In genomic region chr4:57442834-57443291, GRCh38 we compare ENCODE assay signal across 7 cellular contexts.
DNase-seq lines count a peak whose midpoint lies in the region; ATAC-seq and TF ChIP-seq lines count a peak whose summit lies in the region.

No MANE protein-coding gene starts in this region.

- CTCF ChIA-PET in HEK293T (lab: Yijun Ruan, JAX): interaction anchor here (0.6 kb wide), 1 partner anchor 263 kb away, joined by 3 read pairs; no protein-coding TSS in a partner anchor

- DNase-seq in EL (peak; percentile 37), HEK293T (ENCODE audit: extremely low spot score) (peak; percentile 58), NCI-H774 (lab: John Stamatoyannopoulos, UW) (peak; percentile 41), dedifferentiated amniotic fluid mesenchymal stem cell (ENCODE audit: extremely low spot score) (peak; percentile 19), lung microvascular endothelial cell (ENCODE audit: low read depth in 2 of 2) (peak; percentile 33 to 54)
- DNase-seq in effector CD4-positive, alpha-beta T cell: no peak

- ATAC-seq in GM21528 (IDR thresholded peaks at IDR 0.05; ENCODE audit: low FRiP score, unreplicated experiment): no peak

- POLR2A ChIA-PET in HEK293T (lab: Yijun Ruan, JAX): no interaction called here

TF ChIP-seq in HEK293T, 16 proteins besides CTCF, POLR2A, EP300 and RAD21:
- TF ChIP-seq LEF1 (IDR thresholded peaks at IDR 0.05; ENCODE audit: borderline replicate concordance): no peak
- TF ChIP-seq ARNT (IDR thresholded peaks at IDR 0.05): no peak
- TF ChIP-seq FOXA1 (IDR thresholded peaks at IDR 0.05): no peak
- TF ChIP-seq HDGF (IDR thresholded peaks at IDR 0.05; ENCODE audit: borderline replicate concordance): no peak
- no peak for TF ChIP-seq ZNF384 (IDR thresholded peaks at IDR 0.05)
- TF ChIP-seq SP1 (IDR thresholded peaks at IDR 0.05): no peak
- no peak for TF ChIP-seq SUZ12 (IDR thresholded peaks at IDR 0.05)
- no peak for TF ChIP-seq NFRKB (IDR thresholded peaks at IDR 0.05)
- no peak for TF ChIP-seq L3MBTL2 (conservative IDR thresholded peaks at IDR 0.05)
- no peak for TF ChIP-seq CTBP1 (IDR thresholded peaks at IDR 0.05; ENCODE audit: borderline replicate concordance)
- TF ChIP-seq ELF4 (IDR thresholded peaks at IDR 0.05): no peak
- no peak for TF ChIP-seq PKNOX1 (IDR thresholded peaks at IDR 0.05)
- no peak for TF ChIP-seq TARDBP (IDR thresholded peaks at IDR 0.05)
- TF ChIP-seq FOXK2 (IDR thresholded peaks at IDR 0.05): no peak
- TF ChIP-seq BHLHE40 (IDR thresholded peaks at IDR 0.05; ENCODE audit: borderline replicate concordance): no peak
